Comparison of ENCODE assay signal across 26 cellular contexts in the genomic region with DNA sequence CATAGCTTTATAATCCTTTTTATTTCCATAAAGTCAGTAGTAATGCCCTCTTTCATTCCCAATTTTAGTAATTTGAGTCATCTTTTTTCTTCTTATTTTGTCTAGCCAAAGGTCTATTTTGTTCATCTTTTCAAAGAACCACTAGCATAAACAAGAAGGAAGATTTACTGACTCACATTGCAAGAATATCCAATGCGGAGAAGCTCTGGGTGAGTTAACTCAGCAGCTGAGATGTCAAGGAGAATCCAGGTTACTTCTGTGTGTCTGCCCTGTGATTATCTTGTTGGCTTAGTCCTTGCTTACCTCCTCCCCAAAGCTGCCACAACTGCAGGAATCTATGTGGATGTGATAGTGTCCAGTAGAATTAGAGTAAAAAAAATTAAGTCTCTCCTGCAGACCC.
"Had no signal": no experiment of that assay in that cellular context is flagged by ENCODE, and none has a peak within 500 bp of the region (broad histone marks: within the 10 kb centered on the region; RNA-seq: fewer than 3 reads in every experiment).

No MANE protein-coding gene starts in this region.

- FAIRE-seq: colon, endothelial cell of umbilical vein had no signal

- H3K27ac Mint-ChIP-seq: dendritic cell treated with granulocyte-macrophage colony-stimulating factor and Interleukin-4, amounts not matched to agents 40 ng/mL and 50 ng/mL, for 4 days; effector memory CD8-positive, alpha-beta T cell; endodermal cell had no signal

- ATAC-seq: effector memory CD8-positive, alpha-beta T cell; esophagus mucosa; foreskin keratinocyte; gastrocnemius medialis; gastroesophageal sphincter; heart left ventricle; heart right ventricle had no signal

- DNase-seq: colonic mucosa; cortex of kidney; dermis blood vessel endothelial cell; dorsolateral prefrontal cortex; effector CD8-positive, alpha-beta T cell; effector memory CD4-positive, alpha-beta T cell; effector memory CD8-positive, alpha-beta T cell; endodermal cell; erythroblast; esophagus squamous epithelium; foreskin fibroblast; foreskin keratinocyte; foreskin melanocyte; gastrocnemius medialis; glutamatergic neuron; head of caudate nucleus; heart left ventricle; heart right ventricle had no signal

- H3K4me1 ChIP-seq: colonic mucosa, esophagus muscularis mucosa, esophagus squamous epithelium, foreskin keratinocyte, gastrocnemius medialis, gastroesophageal sphincter, heart left ventricle, heart right ventricle had no signal

- H3K27me3 ChIP-seq: colonic mucosa, esophagus muscularis mucosa, gastrocnemius medialis had no signal

- H3K4me1 Mint-ChIP-seq: endodermal cell had no signal

- H3K36me3 ChIP-seq: colonic mucosa, esophagus muscularis mucosa, esophagus squamous epithelium, gastrocnemius medialis, gastroesophageal sphincter, heart left ventricle, heart right ventricle had no signal

- H3K9me3 Mint-ChIP-seq: dendritic cell treated with granulocyte-macrophage colony-stimulating factor and Interleukin-4, amounts not matched to agents 40 ng/mL and 50 ng/mL, for 4 days; effector memory CD8-positive, alpha-beta T cell had no signal

- H3K9me3 ChIP-seq: colonic mucosa, esophagus muscularis mucosa, esophagus squamous epithelium, gastrocnemius medialis, gastroesophageal sphincter, heart right ventricle had no signal

- H3K27ac ChIP-seq: colonic mucosa, coronary artery, dorsolateral prefrontal cortex, epithelial cell of prostate, esophagus muscularis mucosa, esophagus squamous epithelium, foreskin keratinocyte, gastrocnemius medialis, gastroesophageal sphincter, heart left ventricle, heart right ventricle had no signal

- H3K4me3 ChIP-seq: colonic mucosa, coronary artery, dorsolateral prefrontal cortex, esophagus muscularis mucosa, esophagus squamous epithelium, gastrocnemius medialis, gastroesophageal sphincter, heart left ventricle, heart right ventricle had no signal

- H3K4me3 Mint-ChIP-seq: dendritic cell treated with granulocyte-macrophage colony-stimulating factor and Interleukin-4, amounts not matched to agents 40 ng/mL and 50 ng/mL, for 4 days; effector memory CD8-positive, alpha-beta T cell; endodermal cell had no signal
